13 cellular contexts compared by ENCODE assay signal in the genomic region with DNA sequence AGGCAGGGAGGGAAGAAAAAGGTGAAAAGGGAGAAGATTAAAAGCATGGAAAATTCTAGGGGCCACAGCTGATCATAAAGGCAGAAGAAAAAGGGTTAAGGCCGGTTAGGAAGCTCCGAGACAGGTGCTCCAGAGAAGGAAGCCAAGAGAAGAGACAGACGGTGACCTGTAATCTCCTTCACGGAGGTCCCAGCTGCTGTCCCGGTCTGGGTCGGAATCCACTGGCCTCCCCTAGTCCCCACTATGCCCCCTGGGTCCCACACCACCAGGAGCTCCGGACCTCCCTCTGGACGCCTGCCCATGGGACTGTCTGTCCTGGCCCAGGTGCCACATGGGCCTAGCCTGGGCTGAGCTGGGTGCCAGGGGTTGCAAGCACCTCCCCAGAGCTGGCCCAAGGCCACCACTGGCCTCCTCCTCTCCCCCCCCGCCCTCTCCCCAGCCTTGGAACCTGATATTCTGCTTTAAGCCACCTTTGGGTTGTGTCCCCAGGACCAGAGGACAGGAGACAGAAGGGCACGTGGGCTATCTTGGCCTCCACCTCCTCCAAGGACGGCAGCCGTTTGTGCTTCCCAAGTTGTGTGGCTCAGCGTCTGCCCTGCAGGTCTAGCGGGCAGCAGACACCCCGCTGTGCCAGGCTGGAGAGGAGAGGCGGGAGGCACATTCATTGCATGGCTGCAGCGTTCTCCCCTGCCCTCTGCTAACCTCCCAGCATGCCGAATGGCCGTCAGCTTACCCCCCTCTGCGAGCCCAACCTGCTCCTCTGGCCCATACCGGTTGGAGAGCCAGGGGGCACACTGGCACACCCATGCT.
"Had no signal": no experiment of that assay in that cellular context is flagged by ENCODE, and none has a peak within 500 bp of the region (broad histone marks: within the 10 kb centered on the region; RNA-seq: fewer than 3 reads in every experiment).

No MANE protein-coding gene starts in this region.

- H3K4me3 Mint-ChIP-seq: activated T-helper 17 cell treated with anti-CD3 and anti-CD28 coated beads, Interleukin-2, amount 50 U/mL, for 72 hours had no signal

- H3K4me1 ChIP-seq: ascending aorta, thyroid gland had no signal

- H3K9me3 ChIP-seq: ascending aorta, ovary, thyroid gland had no signal

- H3K27me3 ChIP-seq: ascending aorta, ovary, thyroid gland had no signal

- FAIRE-seq: bronchial epithelial cell, keratinocyte, urothelium cell line had no signal

- H3K9me3 Mint-ChIP-seq: activated T-helper 17 cell treated with anti-CD3 and anti-CD28 coated beads, Interleukin-2, amount 50 U/mL, for 72 hours had no signal

- H3K27ac Mint-ChIP-seq: activated T-helper 17 cell treated with anti-CD3 and anti-CD28 coated beads, Interleukin-2, amount 50 U/mL, for 72 hours had no signal

- DNase-seq: activated CD4-positive, alpha-beta T cell treated with anti-CD3 and anti-CD28 coated beads, Interleukin-2, amount 50 U/mL, for 4 hours; activated naive CD4-positive, alpha-beta T cell treated with Interleukin-2 at 50 U/mL for 16 hours; erythroblast; midbrain; ovary; stimulated activated CD4-positive, alpha-beta T cell treated with anti-CD3 and anti-CD28 coated beads, Interleukin-12 subunit alpha, Interleukin-12 subunit beta, amount 100 ng/mL, for 4 hours; stimulated activated CD4-positive, alpha-beta T cell treated with anti-CD3 and anti-CD28 coated beads, Interleukin-2, amount 100 ng/mL, for 24 hours; thyroid gland had no signal

- H3K27ac ChIP-seq: ascending aorta, ovary, thyroid gland had no signal

- H3K4me1 Mint-ChIP-seq: activated T-helper 17 cell treated with anti-CD3 and anti-CD28 coated beads, Interleukin-2, amount 50 U/mL, for 72 hours had no signal

- H3K36me3 ChIP-seq: ascending aorta, ovary, thyroid gland had no signal

- H3K4me3 ChIP-seq: ascending aorta, ovary, thyroid gland had no signal
